In the genomic region with DNA sequence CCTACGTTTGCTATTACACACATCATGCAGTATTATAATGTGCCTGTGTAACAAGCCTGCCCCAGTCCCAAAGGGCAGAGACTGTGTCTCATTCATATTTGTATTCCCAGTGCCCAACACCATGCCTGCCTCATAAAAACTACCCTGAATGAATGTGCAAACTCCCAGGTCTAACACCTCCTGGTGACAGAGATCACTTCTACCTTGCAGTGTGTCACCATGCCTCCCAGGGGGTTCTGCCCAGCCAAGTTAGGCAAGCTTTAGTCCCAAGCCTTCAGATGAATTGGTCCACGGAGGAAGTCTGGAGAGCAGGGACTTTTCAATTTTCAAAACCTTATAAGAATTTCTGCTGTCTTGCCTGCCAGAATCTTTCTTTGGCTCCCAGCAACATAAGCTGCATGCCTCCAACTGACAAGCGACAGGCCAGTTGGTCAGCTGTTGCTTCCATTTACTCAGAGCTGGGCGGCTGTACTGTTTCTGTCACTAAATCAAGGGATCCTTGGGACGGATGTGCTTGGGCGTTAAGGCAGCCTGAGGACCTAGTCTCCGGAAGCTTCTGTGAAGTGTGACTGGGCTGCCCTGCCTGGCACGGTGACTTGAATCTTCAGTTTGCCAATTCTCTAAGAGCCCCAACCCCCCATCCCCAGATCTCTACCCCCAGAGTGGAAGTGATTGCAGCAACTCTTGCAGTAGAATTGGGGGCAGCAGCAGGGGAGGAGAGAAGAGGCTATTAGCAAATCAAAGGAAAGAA, we compare ENCODE assay signal across 14 cellular contexts. TPM values are rescaled to one million over a fixed set of nuclear protein-coding genes. Genes with fewer than 3 reads are reported as not detected.
DNase-seq lines count a peak whose midpoint lies in the region; ATAC-seq and TF ChIP-seq lines count a peak whose summit lies in the region.
"Had no signal": no experiment of that assay in that cellular context is flagged by ENCODE, and none has a peak within 500 bp of the region (broad histone marks: within the 10 kb centered on the region; RNA-seq: fewer than 3 reads in every experiment).

No MANE protein-coding gene starts in this region.

- H3K27ac Mint-ChIP-seq in activated CD8-positive, alpha-beta memory T cell treated with anti-CD3 and anti-CD28 coated beads, Interleukin-2, amount 10 ng/mL, durations not matched to agents 7 days and 5 days: no peak overlapping the region
- no peak overlapping the region for H3K27ac Mint-ChIP-seq in mesothelial cell of epicardium

- H3K36me3 ChIP-seq in esophagus muscularis mucosa (no peaks in the 10 kb centered on the region), thoracic aorta (no peaks in the 10 kb centered on the region)
- H3K36me3 ChIP-seq: stomach had no signal

- H3K4me3 Mint-ChIP-seq in activated CD8-positive, alpha-beta memory T cell treated with anti-CD3 and anti-CD28 coated beads, Interleukin-2, amount 10 ng/mL, durations not matched to agents 7 days and 5 days: no peak overlapping the region
- peak overlapping the region; percentile 13 for H3K4me3 Mint-ChIP-seq in mesothelial cell of epicardium

- H3K27me3 Mint-ChIP-seq in activated CD8-positive, alpha-beta memory T cell treated with anti-CD3 and anti-CD28 coated beads, Interleukin-2, amount 10 ng/mL, durations not matched to agents 7 days and 5 days: peaks cover 42% of the 10 kb centered on the region
- H3K27me3 Mint-ChIP-seq in mesothelial cell of epicardium (ENCODE audit: low read depth): peaks cover 40% of the 10 kb centered on the region

- ATAC-seq in activated CD8-positive, alpha-beta memory T cell treated with anti-CD3 and anti-CD28 coated beads, Interleukin-2, amount 10 ng/mL, durations not matched to agents 7 days and 5 days: peak; percentile 39
- no peak for ATAC-seq in thoracic aorta (ENCODE audit: insufficient number of reproducible peaks, low FRiP score, low read depth)
- ATAC-seq in GM21619 (IDR thresholded peaks at IDR 0.05; ENCODE audit: unreplicated experiment): no peak
- ATAC-seq: mucosa of descending colon had no signal

- H3K27ac ChIP-seq in esophagus muscularis mucosa (replicated peaks in 1 of 4) (peak overlapping the region in 2 of 4 donors; percentile 26 to 60), thoracic aorta (no peak overlapping the region)

- intact Hi-C loops in esophagus muscularis mucosa (cut with DNase I): no loop called here
- intact Hi-C loops in posterior vena cava (cut with DNase I): no loop called here

- H3K9me3 Mint-ChIP-seq in activated CD8-positive, alpha-beta memory T cell treated with anti-CD3 and anti-CD28 coated beads, Interleukin-2, amount 10 ng/mL, durations not matched to agents 7 days and 5 days (ENCODE audit: low read depth): no peaks in the 10 kb centered on the region
- no peaks in the 10 kb centered on the region for H3K9me3 Mint-ChIP-seq in mesothelial cell of epicardium

- CTCF ChIA-PET in activated CD8-positive, alpha-beta memory T cell treated with anti-CD3 and anti-CD28 coated beads, Interleukin-2, amount 10 ng/mL, durations not matched to agents 7 days and 5 days (lab: Charles Lee): no interaction called here

- no peak for TF ChIP-seq EP300 in esophagus muscularis mucosa (IDR thresholded peaks at IDR 0.05)

- H3K9me3 ChIP-seq in esophagus muscularis mucosa (no peaks in the 10 kb centered on the region), thoracic aorta (no peaks in the 10 kb centered on the region)
- H3K9me3 ChIP-seq: mucosa of descending colon, stomach had no signal

- H3K4me3 ChIP-seq in esophagus muscularis mucosa (peak overlapping the region; percentile 33 to 52 (median 38)), thoracic aorta (peak overlapping the region; percentile 12)
- H3K4me3 ChIP-seq: mucosa of descending colon had no signal

- peaks cover 1% of the 10 kb centered on the region for H3K36me3 Mint-ChIP-seq in activated CD8-positive, alpha-beta memory T cell treated with anti-CD3 and anti-CD28 coated beads, Interleukin-2, amount 10 ng/mL, durations not matched to agents 7 days and 5 days
- no peaks in the 10 kb centered on the region for H3K36me3 Mint-ChIP-seq in mesothelial cell of epicardium

- H3K4me1 ChIP-seq in esophagus muscularis mucosa (peaks cover 5 to 23% (median 20%) of the 10 kb centered on the region in 4 donors), thoracic aorta (ENCODE audit: control insufficient read depth in 1 of 2, low read depth in 2 of 2) (peaks cover 8 to 20% of the 10 kb centered on the region in 2 donors)

- TF ChIP-seq POLR2A in esophagus muscularis mucosa (IDR thresholded peaks at IDR 0.05; ENCODE audit: low read depth): no peak

- no peaks in the 10 kb centered on the region for H3K4me1 Mint-ChIP-seq in activated CD8-positive, alpha-beta memory T cell treated with anti-CD3 and anti-CD28 coated beads, Interleukin-2, amount 10 ng/mL, durations not matched to agents 7 days and 5 days
- peaks cover 4% of the 10 kb centered on the region for H3K4me1 Mint-ChIP-seq in mesothelial cell of epicardium

- TF ChIP-seq CTCF in esophagus muscularis mucosa (IDR thresholded peaks at IDR 0.05): no peak
- TF ChIP-seq CTCF in mesothelial cell of epicardium (IDR thresholded peaks at IDR 0.05; ENCODE audit: unreplicated experiment): no peak
- no peak for TF ChIP-seq CTCF in thoracic aorta (IDR thresholded peaks at IDR 0.05)

- WGBS in esophagus muscularis mucosa: 20% methylated on average over 7 of the region's 8 CpGs

- DNase-seq in activated CD8-positive, alpha-beta memory T cell treated with anti-CD3 and anti-CD28 coated beads, Interleukin-2, amount 10 ng/mL, durations not matched to agents 7 days and 5 days: no peak
- DNase-seq in activated CD8-positive, alpha-beta memory T cell treated with anti-CD3 and anti-CD28 coated beads, Interleukin-2, amount 50 U/mL, for 48 hours: no peak
- DNase-seq in esophagus muscularis mucosa (ENCODE audit: extremely low spot score) (no peak), mesothelial cell of epicardium (ENCODE audit: low spot score in 2 of 2, unreplicated experiment in 2 of 2) (no peak), thoracic aorta (ENCODE audit: low spot score) (no peak), posterior vena cava (ENCODE audit: low spot score) (no peak), mucosa of gallbladder (ENCODE audit: low spot score) (no peak)
- DNase-seq: EL, GOT3, NCI-H524, stomach had no signal

- H3K27me3 ChIP-seq in esophagus muscularis mucosa (peaks cover 0 to 73% (median 13%) of the 10 kb centered on the region in 4 donors), thoracic aorta (replicated peaks; ENCODE audit: insufficient read depth) (no peaks in the 10 kb centered on the region)

RNA-seq across cellular contexts. Expression of a gene that starts 1.2 kb away (rescaled TPM):
- not detected for total RNA-seq in activated CD8-positive, alpha-beta memory T cell treated with anti-CD3 and anti-CD28 coated beads, Interleukin-2, amount 10 ng/mL, durations not matched to agents 7 days and 5 days
- 1 to 10 TPM; 1.7 to 3.9 (median 2.5) TPM for total RNA-seq in esophagus muscularis mucosa
- 0.99 to 1.1 TPM (median 1.0 TPM) in 3 replicates for total RNA-seq in mesothelial cell of epicardium
- 1 to 10 TPM in 1 of 2 donors, not detected in 1; 2.8 TPM for total RNA-seq in thoracic aorta
- total RNA-seq in posterior vena cava: under 1 TPM; 0.52 to 0.56 TPM
- total RNA-seq in mucosa of gallbladder: 1.0 TPM
- total RNA-seq: bronchial epithelial cell had no signal
